ENCODE assay signal across 1 cellular context in the genomic region with DNA sequence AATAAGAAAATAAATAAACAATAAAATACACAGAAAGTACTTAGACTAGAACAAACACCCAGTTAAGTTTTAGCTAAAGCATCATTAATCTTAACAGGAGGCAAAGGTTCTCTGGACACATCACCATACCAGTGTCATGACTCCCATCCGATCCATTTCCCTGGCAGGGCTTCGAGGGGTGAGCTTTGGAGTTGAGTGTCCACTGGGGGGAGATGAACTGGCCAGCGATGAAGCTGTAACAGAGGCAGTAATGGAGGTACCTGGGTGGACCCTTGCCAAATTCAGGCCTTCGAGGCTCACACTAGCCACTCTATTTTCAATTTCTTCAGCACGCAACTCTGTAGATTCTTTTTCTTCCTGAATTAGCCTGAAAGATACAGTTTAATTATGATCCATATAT.
TF ChIP-seq lines count a peak whose summit lies in the region.

No MANE protein-coding gene starts in this region.

TF ChIP-seq in HepG2, 621 proteins besides CTCF, POLR2A, EP300 and RAD21 (continued from another document):
- TF ChIP-seq LRRFIP1 (CRISPR knock-in tag; conservative IDR thresholded peaks at IDR 0.05) (no peak), MAX (IDR thresholded peaks at IDR 0.05) (no peak), TGIF2 (CRISPR knock-in tag; IDR thresholded peaks at IDR 0.05) (no peak), ZNF556 (CRISPR knock-in tag; IDR thresholded peaks at IDR 0.05; ENCODE audit: borderline replicate concordance) (no peak), TFAP4 (IDR thresholded peaks at IDR 0.05; ENCODE audit: borderline replicate concordance, low read depth) (no peak), HIVEP1 (CRISPR knock-in tag; IDR thresholded peaks at IDR 0.05) (no peak), DRAP1 (CRISPR knock-in tag; IDR thresholded peaks at IDR 0.05) (no peak), MXD4 (CRISPR knock-in tag; IDR thresholded peaks at IDR 0.05) (no peak), ISX (CRISPR knock-in tag; conservative IDR thresholded peaks at IDR 0.05) (no peak), HOXA3 (CRISPR knock-in tag; IDR thresholded peaks at IDR 0.05) (no peak), ZBTB26 (CRISPR knock-in tag; IDR thresholded peaks at IDR 0.05; ENCODE audit: borderline replicate concordance) (no peak), ZNF331 (CRISPR knock-in tag; IDR thresholded peaks at IDR 0.05) (no peak), TCF7L2 (IDR thresholded peaks at IDR 0.05; ENCODE audit: low read depth, low read length) (no peak)
- TF ChIP-seq, protein P1, sequence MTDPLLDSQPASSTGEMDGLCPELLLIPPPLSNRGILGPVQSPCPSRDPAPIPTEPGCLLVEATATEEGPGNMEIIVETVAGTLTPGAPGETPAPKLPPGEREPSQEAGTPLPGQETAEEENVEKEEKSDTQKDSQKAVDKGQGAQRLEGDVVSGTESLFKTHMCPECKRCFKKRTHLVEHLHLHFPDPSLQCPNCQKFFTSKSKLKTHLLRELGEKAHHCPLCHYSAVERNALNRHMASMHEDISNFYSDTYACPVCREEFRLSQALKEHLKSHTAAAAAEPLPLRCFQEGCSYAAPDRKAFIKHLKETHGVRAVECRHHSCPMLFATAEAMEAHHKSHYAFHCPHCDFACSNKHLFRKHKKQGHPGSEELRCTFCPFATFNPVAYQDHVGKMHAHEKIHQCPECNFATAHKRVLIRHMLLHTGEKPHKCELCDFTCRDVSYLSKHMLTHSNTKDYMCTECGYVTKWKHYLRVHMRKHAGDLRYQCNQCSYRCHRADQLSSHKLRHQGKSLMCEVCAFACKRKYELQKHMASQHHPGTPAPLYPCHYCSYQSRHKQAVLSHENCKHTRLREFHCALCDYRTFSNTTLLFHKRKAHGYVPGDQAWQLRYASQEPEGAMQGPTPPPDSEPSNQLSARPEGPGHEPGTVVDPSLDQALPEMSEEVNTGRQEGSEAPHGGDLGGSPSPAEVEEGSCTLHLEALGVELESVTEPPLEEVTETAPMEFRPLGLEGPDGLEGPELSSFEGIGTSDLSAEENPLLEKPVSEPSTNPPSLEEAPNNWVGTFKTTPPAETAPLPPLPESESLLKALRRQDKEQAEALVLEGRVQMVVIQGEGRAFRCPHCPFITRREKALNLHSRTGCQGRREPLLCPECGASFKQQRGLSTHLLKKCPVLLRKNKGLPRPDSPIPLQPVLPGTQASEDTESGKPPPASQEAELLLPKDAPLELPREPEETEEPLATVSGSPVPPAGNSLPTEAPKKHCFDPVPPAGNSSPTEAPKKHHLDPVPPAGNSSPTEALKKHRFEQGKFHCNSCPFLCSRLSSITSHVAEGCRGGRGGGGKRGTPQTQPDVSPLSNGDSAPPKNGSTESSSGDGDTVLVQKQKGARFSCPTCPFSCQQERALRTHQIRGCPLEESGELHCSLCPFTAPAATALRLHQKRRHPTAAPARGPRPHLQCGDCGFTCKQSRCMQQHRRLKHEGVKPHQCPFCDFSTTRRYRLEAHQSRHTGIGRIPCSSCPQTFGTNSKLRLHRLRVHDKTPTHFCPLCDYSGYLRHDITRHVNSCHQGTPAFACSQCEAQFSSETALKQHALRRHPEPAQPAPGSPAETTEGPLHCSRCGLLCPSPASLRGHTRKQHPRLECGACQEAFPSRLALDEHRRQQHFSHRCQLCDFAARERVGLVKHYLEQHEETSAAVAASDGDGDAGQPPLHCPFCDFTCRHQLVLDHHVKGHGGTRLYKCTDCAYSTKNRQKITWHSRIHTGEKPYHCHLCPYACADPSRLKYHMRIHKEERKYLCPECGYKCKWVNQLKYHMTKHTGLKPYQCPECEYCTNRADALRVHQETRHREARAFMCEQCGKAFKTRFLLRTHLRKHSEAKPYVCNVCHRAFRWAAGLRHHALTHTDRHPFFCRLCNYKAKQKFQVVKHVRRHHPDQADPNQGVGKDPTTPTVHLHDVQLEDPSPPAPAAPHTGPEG (CRISPR knock-in tag; IDR thresholded peaks at IDR 0.05) = no peak
